In the genomic region with DNA sequence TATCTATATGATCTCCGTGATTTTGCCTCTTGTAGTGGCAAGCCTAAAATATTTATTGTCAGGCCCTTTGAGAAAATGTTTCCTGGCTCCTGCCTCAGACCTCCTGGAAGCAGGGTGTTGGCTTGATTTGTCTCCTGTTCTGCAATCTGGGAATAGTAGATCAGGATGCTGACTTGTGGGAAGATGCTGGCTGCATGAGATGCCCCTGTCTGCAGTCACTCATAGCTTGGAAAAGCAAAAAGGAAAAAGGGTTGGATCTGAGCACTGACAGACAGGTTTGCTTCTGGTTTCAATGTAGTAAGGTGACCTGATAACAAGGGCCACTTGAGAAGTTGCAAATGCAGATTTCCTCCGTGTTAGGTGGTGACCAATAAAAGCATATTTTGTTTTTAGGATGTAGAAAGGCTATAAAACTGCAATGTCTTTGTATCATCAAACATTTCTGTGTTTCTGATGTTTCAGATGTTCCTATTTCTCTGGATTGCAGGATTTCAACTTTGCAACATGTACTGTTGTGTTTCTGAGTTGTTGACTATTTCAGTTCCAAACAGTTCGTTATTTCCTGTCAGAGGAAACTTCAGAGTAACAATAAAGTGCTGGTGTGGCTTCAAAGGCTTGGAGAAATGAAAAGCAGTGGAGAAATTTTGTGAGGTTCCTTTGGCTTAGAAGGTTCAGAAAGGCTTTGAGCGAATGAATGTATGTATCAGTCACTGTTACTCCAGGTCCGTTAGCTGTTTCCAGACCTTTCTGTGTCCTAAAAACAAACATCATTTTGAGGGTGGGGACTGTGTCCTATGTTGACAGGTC, we compare ENCODE assay signal across 20 cellular contexts.
A peak's percentile ranks its signal among the peaks of the same experiment; 100 is the strongest.
DNase-seq lines count a peak whose midpoint lies in the region; ATAC-seq and TF ChIP-seq lines count a peak whose summit lies in the region.
"Had no signal": no experiment of that assay in that cellular context is flagged by ENCODE, and none has a peak within 500 bp of the region (broad histone marks: within the 10 kb centered on the region; RNA-seq: fewer than 3 reads in every experiment).

No MANE protein-coding gene starts in this region.

- H3K27me3 Mint-ChIP-seq in nephron (ENCODE audit: low read depth) = no peaks in the 10 kb centered on the region
- H3K27me3 Mint-ChIP-seq: effector memory CD8-positive, alpha-beta T cell had no signal

- peaks cover 35% of the 10 kb centered on the region for H3K4me1 Mint-ChIP-seq in nephron

- peak overlapping the region; percentile 15 to 27 (median 20) for H3K27ac Mint-ChIP-seq in nephron

- H3K36me3 ChIP-seq in DOHH2 (ENCODE audit: control insufficient read depth, low read length) = no peaks in the 10 kb centered on the region
- H3K36me3 ChIP-seq: suprapubic skin had no signal

- no peak for TF ChIP-seq CTCF in DOHH2 (IDR thresholded peaks at IDR 0.05; ENCODE audit: low read depth, low read length, poor library complexity, severe bottlenecking)
- TF ChIP-seq CTCF in nephron (IDR thresholded peaks at IDR 0.05; ENCODE audit: unreplicated experiment in 3 of 3) = no peak

- H3K27ac ChIP-seq in DOHH2 (ENCODE audit: low read depth, low read length) = peak overlapping the region; percentile 15
- H3K27ac ChIP-seq in caudate nucleus (ENCODE audit: low read depth, low read length) = peak overlapping the region; percentile 32
- H3K27ac ChIP-seq: suprapubic skin had no signal

- ATAC-seq in HG03196 (IDR thresholded peaks at IDR 0.05; ENCODE audit: unreplicated experiment) = peak; percentile 6
- no peak for ATAC-seq in HG02852 (IDR thresholded peaks at IDR 0.05; ENCODE audit: unreplicated experiment)
- ATAC-seq: activated CD4-positive, CD25-positive, alpha-beta regulatory T cell treated with anti-CD3 and anti-CD28 coated beads, Interleukin-2, amount 50 U/mL, for 24 hours; effector memory CD8-positive, alpha-beta T cell; left colon had no signal

- H3K4me2 ChIP-seq in DOHH2 (ENCODE audit: low read length) = peak overlapping the region; percentile 73

- H3K79me2 ChIP-seq in DOHH2 (ENCODE audit: control insufficient read depth, low read length) = peaks cover 79% of the 10 kb centered on the region

- peak overlapping the region; percentile 55 for H3K4me3 ChIP-seq in DOHH2 (ENCODE audit: low read length)
- H3K4me3 ChIP-seq: suprapubic skin had no signal

- no peaks in the 10 kb centered on the region for H4K20me1 ChIP-seq in DOHH2 (ENCODE audit: control insufficient read depth, insufficient read depth, low read depth, low read length)

- DNase-seq in caudate nucleus (lab: John Stamatoyannopoulos, UW) (no peak), germinal center (ENCODE audit: low spot score) (no peak), NCI-H2196 treated with DMSO at 0.1 percent for 48 hours (lab: John Stamatoyannopoulos, UW; ENCODE audit: unreplicated experiment) (no peak), RPMI8226 (no peak)
- DNase-seq: activated gamma-delta T cell treated with Interleukin-2 at 50 U/mL for 16 hours; anterior cingulate cortex; cerebellar nuclear complex; effector memory CD8-positive, alpha-beta T cell; left colon; MM.1S; NCI-H1930; NCI-H524 treated with DMSO at 0.1 percent for 48 hours; occipital lobe; stimulated activated CD4-positive, alpha-beta T cell treated with anti-CD3 and anti-CD28 coated beads, Interleukin-2, amount 100 ng/mL, for 24 hours had no signal

- H3K27me3 ChIP-seq in DOHH2 (ENCODE audit: control insufficient read depth, low read length) = no peaks in the 10 kb centered on the region
- H3K27me3 ChIP-seq: suprapubic skin had no signal

- peaks cover 68% of the 10 kb centered on the region for H3K4me1 ChIP-seq in DOHH2 (ENCODE audit: control insufficient read depth, low read length)

- H3K9me3 ChIP-seq in DOHH2 (ENCODE audit: control insufficient read depth, insufficient read depth, low read length) = no peaks in the 10 kb centered on the region
- H3K9me3 ChIP-seq: suprapubic skin had no signal

- no peak overlapping the region for H3K4me3 Mint-ChIP-seq in nephron
- H3K4me3 Mint-ChIP-seq: effector memory CD8-positive, alpha-beta T cell had no signal

- peaks cover 3% of the 10 kb centered on the region; the same call in 1 of the 2 replicates for H3F3A ChIP-seq in DOHH2 (ENCODE audit: control insufficient read depth, insufficient read depth)

- no peaks in the 10 kb centered on the region for H3K36me3 Mint-ChIP-seq in nephron (ENCODE audit: low read depth)

- no peaks in the 10 kb centered on the region for H3K9me3 Mint-ChIP-seq in nephron
- H3K9me3 Mint-ChIP-seq: effector memory CD8-positive, alpha-beta T cell had no signal

- H3K9me2 ChIP-seq in DOHH2 (replicated peaks; ENCODE audit: control insufficient read depth, low read length) = no peaks in the 10 kb centered on the region
